ENCODE assay signal across 8 cellular contexts in the genomic region with DNA sequence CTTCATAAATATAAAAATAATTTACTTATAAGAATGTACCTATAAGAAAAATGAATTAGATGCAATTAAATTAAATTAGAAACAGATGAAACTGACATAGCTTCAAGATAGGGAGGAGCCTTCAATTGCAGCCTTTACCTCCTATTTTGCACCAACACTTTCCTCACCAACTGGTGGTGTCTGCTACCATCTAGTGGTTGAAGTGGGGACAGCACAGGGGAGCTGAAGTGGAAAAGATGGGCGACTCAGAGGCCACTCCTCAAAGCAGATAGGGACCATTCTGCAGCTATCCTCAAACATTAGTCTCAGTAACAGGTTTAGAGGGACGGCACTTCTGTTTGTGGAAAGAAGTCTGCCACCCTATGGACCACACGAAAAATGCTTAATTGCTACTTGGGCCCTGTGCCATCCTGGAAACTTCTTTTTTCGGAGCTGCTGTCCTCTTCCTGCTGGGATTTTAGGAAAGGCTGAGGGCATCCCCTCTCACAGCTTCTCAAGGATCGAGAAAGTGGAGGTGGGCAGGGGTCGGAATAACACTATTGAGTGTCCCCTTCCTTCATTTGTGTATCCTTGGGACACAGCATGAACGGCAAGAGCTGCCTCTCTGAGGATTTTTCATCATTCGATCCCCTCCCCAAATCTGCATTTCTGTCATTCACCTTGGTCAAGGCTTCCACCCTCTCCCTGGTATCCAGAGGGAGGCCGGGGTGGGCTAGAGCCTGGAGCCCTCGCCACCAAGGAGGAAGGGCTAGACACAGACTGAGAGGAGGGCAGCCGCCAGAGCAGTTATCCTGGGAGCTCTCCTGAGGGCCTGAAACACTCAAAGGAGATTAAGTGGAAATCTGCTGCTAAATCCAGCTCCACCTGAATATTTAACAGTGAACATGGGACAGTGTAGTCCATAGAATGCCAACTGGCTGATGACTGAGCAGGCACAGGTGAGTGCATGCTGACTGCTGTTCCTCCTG.
DNase-seq lines count a peak whose midpoint lies in the region; ATAC-seq lines count a peak whose summit lies in the region.

No MANE protein-coding gene starts in this region.

- peak; percentile 80 for DNase-seq in DMS79 treated with DMSO at 0.1 percent for 48 hours (lab: John Stamatoyannopoulos, UW)
- DNase-seq in HPDE6-E6E7 (ENCODE audit: extremely low spot score): peak; percentile 64
- DNase-seq in NCI-H82 treated with DMSO at 0.1 percent for 48 hours (lab: John Stamatoyannopoulos, UW; ENCODE audit: unreplicated experiment): peak; percentile 58
- DNase-seq in activated CD4-positive, alpha-beta T cell treated with anti-CD3 and anti-CD28 coated beads, Interleukin-2, amount 50 U/mL, for 48 hours: peak; percentile 86 to 89
- DNase-seq in ecto neural progenitor cell (ENCODE audit: low spot score): peak; percentile 83
- DNase-seq in medulla oblongata (ENCODE audit: extremely low spot score): peak; percentile 94
- DNase-seq in stimulated activated CD8-positive, alpha-beta memory T cell treated with anti-CD3 and anti-CD28 coated beads, Interleukin-15, amount 100 ng/mL, for 24 hours (ENCODE audit: low read depth): peak; percentile 59

- ATAC-seq in HG03469 (IDR thresholded peaks at IDR 0.05; ENCODE audit: unreplicated experiment): no peak
